ENCODE assay signal across 17 cellular contexts in genomic region chr9:22157831-22158230, GRCh38.
DNase-seq lines count a peak whose midpoint lies in the region; ATAC-seq, FAIRE-seq and TF ChIP-seq lines count a peak whose summit lies in the region.
"Had no signal": no experiment of that assay in that cellular context is flagged by ENCODE, and none has a peak within 500 bp of the region (broad histone marks: within the 10 kb centered on the region; RNA-seq: fewer than 3 reads in every experiment).

No MANE protein-coding gene starts in this region.

- DNase-seq in MCF 10A (ENCODE audit: unreplicated experiment) (no peak), breast epithelium (ENCODE audit: low spot score in 2 of 2) (no peak), astrocyte (ENCODE audit: low read depth) (no peak), keratinocyte (ENCODE audit: low read depth, low spot score) (no peak), tibial nerve (ENCODE audit: low spot score in 2 of 2) (no peak), NCI-H187 (lab: John Stamatoyannopoulos, UW) (no peak)
- DNase-seq: 8988T, DMS79, NCI-H1092, NCI-H2107, NCI-H345, Right ventricle myocardium superior had no signal

- POLR2A ChIA-PET in MCF 10A (lab: Yijun Ruan, JAX) = interaction anchor here (0.7 to 2.8 kb wide), 8 partner anchors 12 to 625 kb away, joined by 3 to 23 read pairs (median 5); no protein-coding TSS in a partner anchor

- H3K9ac ChIP-seq in astrocyte (ENCODE audit: low read length) = peak overlapping the region; percentile 44
- H3K9ac ChIP-seq in keratinocyte (ENCODE audit: control insufficient read depth, extremely low read depth, insufficient read depth, low read length) = no peak overlapping the region

- CTCF ChIA-PET in MCF 10A (lab: Yijun Ruan, JAX) = no interaction called here

- H3K9me3 Mint-ChIP-seq in MCF 10A (ENCODE audit: unreplicated experiment) (no peaks in the 10 kb centered on the region), astrocyte (ENCODE audit: unreplicated experiment) (no peaks in the 10 kb centered on the region)

- peak overlapping the region in 1 of 2 donors; percentile 3 for H3K27ac ChIP-seq in breast epithelium
- H3K27ac ChIP-seq in astrocyte (ENCODE audit: low read depth, low read length) = peak overlapping the region; percentile 75
- H3K27ac ChIP-seq in keratinocyte (ENCODE audit: control insufficient read depth, insufficient read depth, low read length) = peak overlapping the region; percentile 40
- peak overlapping the region in 3 of 4 donors; percentile 21 to 61 (median 41) for H3K27ac ChIP-seq in tibial nerve

- H4K20me1 ChIP-seq in astrocyte (ENCODE audit: insufficient read depth, low read length) (no peaks in the 10 kb centered on the region), keratinocyte (ENCODE audit: control insufficient read depth, extremely low read depth, insufficient read depth, low read length) (no peaks in the 10 kb centered on the region)

- no peaks in the 10 kb centered on the region for H3K36me3 ChIP-seq in breast epithelium
- H3K36me3 ChIP-seq in astrocyte (ENCODE audit: insufficient read depth, low read length) = no peaks in the 10 kb centered on the region
- no peaks in the 10 kb centered on the region for H3K36me3 ChIP-seq in keratinocyte (ENCODE audit: control insufficient read depth in 2 of 2, extremely low read depth in 1 of 2, insufficient read depth in 2 of 2, low read length in 2 of 2)
- H3K36me3 ChIP-seq in tibial nerve = no peaks in the 10 kb centered on the region
- H3K36me3 ChIP-seq: HAP-1 had no signal

- FAIRE-seq in astrocyte (lab: Jason Lieb, UNC) (no peak), keratinocyte (lab: Jason Lieb, UNC) (no peak)
- FAIRE-seq: GM12878, GM18507 had no signal

- no peak for TF ChIP-seq CTCF in MCF 10A (IDR thresholded peaks at IDR 0.05; ENCODE audit: unreplicated experiment)
- no peak for TF ChIP-seq CTCF in breast epithelium (IDR thresholded peaks at IDR 0.05)
- no peak for TF ChIP-seq CTCF in astrocyte (IDR thresholded peaks at IDR 0.05; ENCODE audit: insufficient read depth, low read depth, low read length)
- TF ChIP-seq CTCF in keratinocyte (optimal IDR thresholded peaks at IDR 0.05 in 1 of 3, IDR thresholded peaks at IDR 0.05 in 1 of 3, conservative IDR thresholded peaks at IDR 0.05 in 1 of 3; ENCODE audit: extremely low read depth in 1 of 3, insufficient read depth in 2 of 3, low read length in 3 of 3) = no peak
- TF ChIP-seq CTCF in tibial nerve (IDR thresholded peaks at IDR 0.05) = no peak

- no peak for ATAC-seq in HG03439 (IDR thresholded peaks at IDR 0.05; ENCODE audit: unreplicated experiment)
- no peak for ATAC-seq in HG03095 (IDR thresholded peaks at IDR 0.05; ENCODE audit: unreplicated experiment)
- ATAC-seq: GM12878 had no signal

- H2AFZ ChIP-seq in astrocyte (ENCODE audit: low read depth, low read length) (no peak overlapping the region), keratinocyte (ENCODE audit: control insufficient read depth, low read length) (no peak overlapping the region)

- H3K4me3 Mint-ChIP-seq in MCF 10A (ENCODE audit: unreplicated experiment) (no peak overlapping the region), astrocyte (ENCODE audit: unreplicated experiment) (no peak overlapping the region)

- no peaks in the 10 kb centered on the region for H3K9me1 ChIP-seq in keratinocyte (ENCODE audit: control insufficient read depth, extremely low read depth, insufficient read depth, low read length)

- no TSS peak for BruUV-seq in MCF 10A (replicated peaks; lab: Mats Ljungman, UMichigan)

- H3K36me3 Mint-ChIP-seq in MCF 10A (ENCODE audit: insufficient read depth, unreplicated experiment) (no peaks in the 10 kb centered on the region), astrocyte (ENCODE audit: low read depth, unreplicated experiment) (no peaks in the 10 kb centered on the region)

- dilution Hi-C loops in keratinocyte (cut with MboI; ENCODE audit: extremely low pct_ligation_motif_present, low sequenced_read_pairs) = no loop called here

- no peaks in the 10 kb centered on the region for H3K27me3 Mint-ChIP-seq in MCF 10A (ENCODE audit: insufficient read depth, unreplicated experiment)
- no peaks in the 10 kb centered on the region for H3K27me3 Mint-ChIP-seq in astrocyte (ENCODE audit: low read depth, unreplicated experiment)

- TF ChIP-seq POLR2A in breast epithelium (IDR thresholded peaks at IDR 0.05) (no peak), tibial nerve (IDR thresholded peaks at IDR 0.05) (no peak)

- no peaks in the 10 kb centered on the region for H3K27me3 ChIP-seq in breast epithelium
- H3K27me3 ChIP-seq in astrocyte (ENCODE audit: insufficient read depth, low read length) = no peaks in the 10 kb centered on the region
- no peaks in the 10 kb centered on the region for H3K27me3 ChIP-seq in keratinocyte (ENCODE audit: control insufficient read depth, extremely low read depth, insufficient read depth, low read length)
- no peaks in the 10 kb centered on the region for H3K27me3 ChIP-seq in tibial nerve

- no peaks in the 10 kb centered on the region for H3K9me3 ChIP-seq in breast epithelium
- no peaks in the 10 kb centered on the region for H3K9me3 ChIP-seq in astrocyte (ENCODE audit: insufficient read depth, low read depth, low read length)
- no peaks in the 10 kb centered on the region for H3K9me3 ChIP-seq in keratinocyte (ENCODE audit: control insufficient read depth, low read depth, low read length)
- H3K9me3 ChIP-seq in tibial nerve = no peaks in the 10 kb centered on the region
- H3K9me3 ChIP-seq: HAP-1 had no signal

- no peak for TF ChIP-seq EP300 in tibial nerve (IDR thresholded peaks at IDR 0.05)

- peak overlapping the region; percentile 27 for H3K4me2 ChIP-seq in astrocyte (ENCODE audit: low read length)
- peak overlapping the region; percentile 66 for H3K4me2 ChIP-seq in keratinocyte (ENCODE audit: control insufficient read depth, extremely low read depth, insufficient read depth, low read depth, low read length)

- H3K4me3 ChIP-seq in breast epithelium (no peak overlapping the region), astrocyte (ENCODE audit: insufficient read depth, low read depth, low read length) (no peak overlapping the region), keratinocyte (ENCODE audit: control insufficient read depth in 2 of 3, extremely low read depth in 1 of 3, insufficient read depth in 2 of 3, low read depth in 1 of 3, low read length in 3 of 3) (no peak overlapping the region), tibial nerve (no peak overlapping the region)
- H3K4me3 ChIP-seq: GM12878, HAP-1 had no signal

- intact Hi-C loops in MCF 10A (cut with micrococcal nuclease) (no loop called here), breast epithelium (cut with DNase I; ENCODE audit: low total_unique reads) (no loop called here)

- WGBS in tibial nerve, 2 donors = 57 to 64% methylated on average over 4 of the region's 4 CpGs

- H3K4me1 ChIP-seq in breast epithelium (no peaks in the 10 kb centered on the region), astrocyte (ENCODE audit: insufficient read depth, low read length) (peaks cover 28% of the 10 kb centered on the region), keratinocyte (ENCODE audit: control insufficient read depth, extremely low read depth, insufficient read depth, low read length) (peaks cover 29% of the 10 kb centered on the region), tibial nerve (peaks cover 0 to 27% (median 3%) of the 10 kb centered on the region in 4 donors)
- H3K4me1 ChIP-seq: HAP-1 had no signal

- no peaks in the 10 kb centered on the region for H3K79me2 ChIP-seq in astrocyte (ENCODE audit: insufficient read depth, low read length)
- H3K79me2 ChIP-seq in keratinocyte (ENCODE audit: control insufficient read depth, insufficient read depth, low read length) = no peaks in the 10 kb centered on the region

- peaks cover 16% of the 10 kb centered on the region for H3K4me1 Mint-ChIP-seq in MCF 10A (ENCODE audit: insufficient read depth, unreplicated experiment)
- peaks cover 43% of the 10 kb centered on the region for H3K4me1 Mint-ChIP-seq in astrocyte (ENCODE audit: low read depth, unreplicated experiment)

- peak overlapping the region; percentile 66 for H3K27ac Mint-ChIP-seq in MCF 10A (ENCODE audit: low read depth, unreplicated experiment)
- peak overlapping the region; percentile 4 for H3K27ac Mint-ChIP-seq in astrocyte (ENCODE audit: unreplicated experiment)
